29 cellular contexts compared by ENCODE assay signal in genomic region chr3:28765194-28765593, GRCh38.
"Had no signal": no experiment of that assay in that cellular context is flagged by ENCODE, and none has a peak within 500 bp of the region (broad histone marks: within the 10 kb centered on the region; RNA-seq: fewer than 3 reads in every experiment).

No MANE protein-coding gene starts in this region.

- H3K4me3 Mint-ChIP-seq: natural killer cell; nephron; neural progenitor cell; stimulated activated effector memory CD8-positive, alpha-beta T cell treated with anti-CD3 and anti-CD28 coated beads, Interleukin-12 subunit alpha, Interleukin-12 subunit beta, amount 100 ng/mL, for 72 hours; stimulated activated naive B cell treated with anti-CD40 and anti-IgM and Interleukin-4, amounts not matched to agents 10 μg/mL and 1 μg/mL and 100 μg/mL, for 72 hours; stimulated activated naive CD8-positive, alpha-beta T cell treated with anti-CD3 and anti-CD28 coated beads, Interleukin-15, Interleukin-2, amounts not matched to agents 100 ng/mL and 50 ng/mL, for 24 hours had no signal

- H3K27me3 Mint-ChIP-seq: progenitor cell of endocrine pancreas; stimulated activated naive B cell treated with anti-CD40 and anti-IgM and Interleukin-4, amounts not matched to agents 10 μg/mL and 1 μg/mL and 100 μg/mL, for 72 hours; stimulated activated naive CD8-positive, alpha-beta T cell treated with anti-CD3 and anti-CD28 coated beads, Interleukin-15, Interleukin-2, amounts not matched to agents 100 ng/mL and 50 ng/mL, for 24 hours had no signal

- ATAC-seq: natural killer cell; psoas muscle; right cardiac atrium; right lobe of liver; stimulated activated effector memory CD8-positive, alpha-beta T cell treated with anti-CD3 and anti-CD28 coated beads, Interleukin-12 subunit alpha, Interleukin-12 subunit beta, amount 100 ng/mL, for 72 hours; stimulated activated naive B cell treated with anti-CD40 and anti-IgM and Interleukin-4, amounts not matched to agents 10 μg/mL and 1 μg/mL and 100 μg/mL, for 72 hours had no signal

- H3K4me1 ChIP-seq: neural progenitor cell, parathyroid adenoma, psoas muscle, right lobe of liver, sigmoid colon, suprapubic skin, testis, tibial artery, upper lobe of left lung, vagina had no signal

- H2AFZ ChIP-seq: neural progenitor cell, parathyroid adenoma had no signal

- H3K36me3 Mint-ChIP-seq: natural killer cell; stimulated activated effector memory CD8-positive, alpha-beta T cell treated with anti-CD3 and anti-CD28 coated beads, Interleukin-12 subunit alpha, Interleukin-12 subunit beta, amount 100 ng/mL, for 72 hours; stimulated activated naive B cell treated with anti-CD40 and anti-IgM and Interleukin-4, amounts not matched to agents 10 μg/mL and 1 μg/mL and 100 μg/mL, for 72 hours had no signal

- H3K27ac Mint-ChIP-seq: natural killer cell; nephron; neural progenitor cell; progenitor cell of endocrine pancreas; stimulated activated effector memory CD8-positive, alpha-beta T cell treated with anti-CD3 and anti-CD28 coated beads, Interleukin-12 subunit alpha, Interleukin-12 subunit beta, amount 100 ng/mL, for 72 hours; stimulated activated naive B cell treated with anti-CD40 and anti-IgM and Interleukin-4, amounts not matched to agents 10 μg/mL and 1 μg/mL and 100 μg/mL, for 72 hours; stimulated activated naive CD8-positive, alpha-beta T cell treated with anti-CD3 and anti-CD28 coated beads, Interleukin-15, Interleukin-2, amounts not matched to agents 100 ng/mL and 50 ng/mL, for 24 hours had no signal

- H3K4me1 Mint-ChIP-seq: natural killer cell; stimulated activated effector memory CD8-positive, alpha-beta T cell treated with anti-CD3 and anti-CD28 coated beads, Interleukin-12 subunit alpha, Interleukin-12 subunit beta, amount 100 ng/mL, for 72 hours; stimulated activated naive B cell treated with anti-CD40 and anti-IgM and Interleukin-4, amounts not matched to agents 10 μg/mL and 1 μg/mL and 100 μg/mL, for 72 hours had no signal

- H3K79me2 ChIP-seq: parathyroid adenoma had no signal

- H3K9me3 ChIP-seq: ovary, psoas muscle, right lobe of liver, testis, vagina had no signal

- H3K4me2 ChIP-seq: neural progenitor cell had no signal

- H3K27me3 ChIP-seq: neural progenitor cell, ovary, right lobe of liver, sigmoid colon, suprapubic skin, testis, tibial artery, upper lobe of left lung, vagina had no signal

- H3K9me3 Mint-ChIP-seq: stimulated activated effector memory CD8-positive, alpha-beta T cell treated with anti-CD3 and anti-CD28 coated beads, Interleukin-12 subunit alpha, Interleukin-12 subunit beta, amount 100 ng/mL, for 72 hours had no signal

- FAIRE-seq: small intestine, urothelium cell line had no signal

- H3K9ac ChIP-seq: neural progenitor cell, parathyroid adenoma had no signal

- H3K4me3 ChIP-seq: neural progenitor cell, ovary, psoas muscle, right lobe of liver, sigmoid colon, suprapubic skin, testis, tibial artery, upper lobe of left lung, vagina had no signal

- DNase-seq: natural killer cell; occipital lobe; ovary; posterior cingulate gyrus; psoas muscle; right cardiac atrium; right lobe of liver; sigmoid colon; small intestine; stimulated activated CD4-positive, alpha-beta T cell treated with anti-CD3 and anti-CD28 coated beads, Interleukin-15, amount 100 ng/mL, for 24 hours; stimulated activated CD4-positive, alpha-beta T cell treated with anti-CD3 and anti-CD28 coated beads, Interleukin-2, amount 100 ng/mL, for 24 hours; stimulated activated CD4-positive, alpha-beta T cell treated with anti-CD3 and anti-CD28 coated beads, Interleukin-2, amount 100 ng/mL, for 48 hours; stimulated activated CD4-positive, alpha-beta T cell treated with anti-CD3 and anti-CD28 coated beads, Interleukin-4, amount 100 ng/mL, for 24 hours; stimulated activated naive B cell treated with anti-CD40 and anti-IgM and Interleukin-4, amounts not matched to agents 10 μg/mL and 1 μg/mL and 100 μg/mL, for 72 hours; stimulated activated naive CD4-positive, alpha-beta T cell treated with Interleukin-2 at 50 U/mL for 16 hours; substantia nigra; testis; tibial artery; trophoblast cell; upper lobe of left lung had no signal

- H3K36me3 ChIP-seq: neural progenitor cell, ovary, right lobe of liver, sigmoid colon, suprapubic skin, tibial artery, upper lobe of left lung, vagina had no signal

- H3K27ac ChIP-seq: neural progenitor cell, ovary, parathyroid adenoma, psoas muscle, right lobe of liver, sigmoid colon, suprapubic skin, testis, tibial artery, upper lobe of left lung, vagina had no signal
